ENCODE assay signal across 11 cellular contexts in genomic region chr6:13397359-13398080, GRCh38.
DNase-seq lines count a peak whose midpoint lies in the region; ATAC-seq lines count a peak whose summit lies in the region.
"Had no signal": no experiment of that assay in that cellular context is flagged by ENCODE, and none has a peak within 500 bp of the region (broad histone marks: within the 10 kb centered on the region; RNA-seq: fewer than 3 reads in every experiment).

No MANE protein-coding gene starts in this region.

- no peaks in the 10 kb centered on the region for H3K4me1 ChIP-seq in naive thymus-derived CD4-positive, alpha-beta T cell (ENCODE audit: control insufficient read depth in 2 of 2, insufficient read depth in 2 of 2, low read length in 2 of 2)
- H3K4me1 ChIP-seq: BLaER1 had no signal

- H3K4me1 Mint-ChIP-seq in activated naive CD8-positive, alpha-beta T cell treated with anti-CD3 and anti-CD28 coated beads, Interleukin-2, amount 50 U/mL, for 24 hours: peaks cover 25% of the 10 kb centered on the region
- peaks cover 11% of the 10 kb centered on the region for H3K4me1 Mint-ChIP-seq in activated naive CD8-positive, alpha-beta T cell treated with anti-CD3 and anti-CD28 coated beads for 36 hours
- peaks cover 0 to 14% (median 0%) of the 10 kb centered on the region in 7 donors for H3K4me1 Mint-ChIP-seq in naive thymus-derived CD4-positive, alpha-beta T cell

- intact Hi-C loops in naive thymus-derived CD4-positive, alpha-beta T cell (cut with micrococcal nuclease): no loop called here

- H3K27ac ChIP-seq in naive thymus-derived CD4-positive, alpha-beta T cell (ENCODE audit: low read depth, low read length): no peak overlapping the region
- H3K27ac ChIP-seq: BLaER1 had no signal

- H3K27me3 ChIP-seq in naive thymus-derived CD4-positive, alpha-beta T cell (ENCODE audit: control insufficient read depth in 2 of 2, insufficient read depth in 2 of 2, low read length in 2 of 2): no peaks in the 10 kb centered on the region
- H3K27me3 ChIP-seq: BLaER1, upper lobe of left lung had no signal

- no peaks in the 10 kb centered on the region for H3K36me3 Mint-ChIP-seq in activated naive CD8-positive, alpha-beta T cell treated with anti-CD3 and anti-CD28 coated beads, Interleukin-2, amount 50 U/mL, for 24 hours (ENCODE audit: low read depth)
- peaks cover 2% of the 10 kb centered on the region for H3K36me3 Mint-ChIP-seq in activated naive CD8-positive, alpha-beta T cell treated with anti-CD3 and anti-CD28 coated beads for 36 hours
- H3K36me3 Mint-ChIP-seq in naive thymus-derived CD4-positive, alpha-beta T cell: no peaks in the 10 kb centered on the region

- POLR2A ChIA-PET in naive thymus-derived CD4-positive, alpha-beta T cell (lab: Charles Lee): no interaction called here

- H3K4me3 ChIP-seq in naive thymus-derived CD4-positive, alpha-beta T cell (ENCODE audit: low read length): no peak overlapping the region
- H3K4me3 ChIP-seq: BLaER1, upper lobe of left lung had no signal

- no peaks in the 10 kb centered on the region for H3K9me3 ChIP-seq in naive thymus-derived CD4-positive, alpha-beta T cell (ENCODE audit: control insufficient read depth in 2 of 3, low read length in 3 of 3)
- H3K9me3 ChIP-seq: BLaER1, upper lobe of left lung had no signal

- ATAC-seq in activated naive CD8-positive, alpha-beta T cell treated with anti-CD3 and anti-CD28 coated beads, Interleukin-2, amount 50 U/mL, for 24 hours: no peak
- ATAC-seq in HG03097 (IDR thresholded peaks at IDR 0.05; ENCODE audit: low FRiP score, unreplicated experiment): peak; percentile 59
- ATAC-seq in naive thymus-derived CD4-positive, alpha-beta T cell: peak; percentile 51

- in situ Hi-C loops in ACHN (cut with HindIII; ENCODE audit: low pct_ligation_motif_present, low pct_unique_long_range_greater_than_20kb, low sequenced_read_pairs): no loop called here

- no peaks in the 10 kb centered on the region for H3K27me3 Mint-ChIP-seq in activated naive CD8-positive, alpha-beta T cell treated with anti-CD3 and anti-CD28 coated beads, Interleukin-2, amount 50 U/mL, for 24 hours
- no peaks in the 10 kb centered on the region for H3K27me3 Mint-ChIP-seq in activated naive CD8-positive, alpha-beta T cell treated with anti-CD3 and anti-CD28 coated beads for 36 hours
- no peaks in the 10 kb centered on the region for H3K27me3 Mint-ChIP-seq in naive thymus-derived CD4-positive, alpha-beta T cell

- no peaks in the 10 kb centered on the region for H3K36me3 ChIP-seq in naive thymus-derived CD4-positive, alpha-beta T cell (ENCODE audit: control insufficient read depth in 2 of 3, insufficient read depth in 3 of 3, low read length in 3 of 3)
- H3K36me3 ChIP-seq: BLaER1, upper lobe of left lung had no signal

- peak overlapping the region; percentile 20 for H3K27ac Mint-ChIP-seq in activated naive CD8-positive, alpha-beta T cell treated with anti-CD3 and anti-CD28 coated beads, Interleukin-2, amount 50 U/mL, for 24 hours
- no peak overlapping the region for H3K27ac Mint-ChIP-seq in activated naive CD8-positive, alpha-beta T cell treated with anti-CD3 and anti-CD28 coated beads for 36 hours
- H3K27ac Mint-ChIP-seq in naive thymus-derived CD4-positive, alpha-beta T cell: peak overlapping the region in 1 of 9 donors; percentile 28
- H3K27ac Mint-ChIP-seq: T-helper 1 cell treated with Interleukin-12 subunit alpha and Interleukin-12 subunit beta and Interleukin-4 antibody, amounts not matched to agents 30 μg/mL and 1 μg/mL, for 36 hours had no signal

- H3K9me3 Mint-ChIP-seq in activated naive CD8-positive, alpha-beta T cell treated with anti-CD3 and anti-CD28 coated beads, Interleukin-2, amount 50 U/mL, for 24 hours: no peaks in the 10 kb centered on the region
- H3K9me3 Mint-ChIP-seq in activated naive CD8-positive, alpha-beta T cell treated with anti-CD3 and anti-CD28 coated beads for 36 hours: no peaks in the 10 kb centered on the region
- peaks cover 0 to 2% (median 0%) of the 10 kb centered on the region in 11 donors for H3K9me3 Mint-ChIP-seq in naive thymus-derived CD4-positive, alpha-beta T cell
- H3K9me3 Mint-ChIP-seq: T-helper 1 cell treated with Interleukin-12 subunit alpha and Interleukin-12 subunit beta and Interleukin-4 antibody, amounts not matched to agents 30 μg/mL and 1 μg/mL, for 36 hours had no signal

- no peak for DNase-seq in activated naive CD8-positive, alpha-beta T cell treated with anti-CD3 and anti-CD28 coated beads, Interleukin-2, amount 50 U/mL, for 24 hours
- DNase-seq in activated naive CD8-positive, alpha-beta T cell treated with anti-CD3 and anti-CD28 coated beads for 36 hours: no peak
- DNase-seq in SKM-1 (lab: John Stamatoyannopoulos, UW; ENCODE audit: unreplicated experiment): peak; percentile 23
- no peak for DNase-seq in naive thymus-derived CD4-positive, alpha-beta T cell
- DNase-seq in GOT3 (lab: John Stamatoyannopoulos, UW): no peak
- DNase-seq in stimulated activated CD4-positive, alpha-beta T cell treated with anti-CD3 and anti-CD28 coated beads, Interleukin-12 subunit alpha, Interleukin-12 subunit beta, amount 100 ng/mL, for 4 hours: no peak
- no peak for DNase-seq in ACHN
- DNase-seq: upper lobe of left lung had no signal

- H3K4me3 Mint-ChIP-seq in activated naive CD8-positive, alpha-beta T cell treated with anti-CD3 and anti-CD28 coated beads, Interleukin-2, amount 50 U/mL, for 24 hours: no peak overlapping the region
- no peak overlapping the region for H3K4me3 Mint-ChIP-seq in activated naive CD8-positive, alpha-beta T cell treated with anti-CD3 and anti-CD28 coated beads for 36 hours
- no peak overlapping the region for H3K4me3 Mint-ChIP-seq in naive thymus-derived CD4-positive, alpha-beta T cell
- H3K4me3 Mint-ChIP-seq: T-helper 1 cell treated with Interleukin-12 subunit alpha and Interleukin-12 subunit beta and Interleukin-4 antibody, amounts not matched to agents 30 μg/mL and 1 μg/mL, for 36 hours had no signal

- CTCF ChIA-PET in naive thymus-derived CD4-positive, alpha-beta T cell (lab: Charles Lee): no interaction called here
